In the genomic region with DNA sequence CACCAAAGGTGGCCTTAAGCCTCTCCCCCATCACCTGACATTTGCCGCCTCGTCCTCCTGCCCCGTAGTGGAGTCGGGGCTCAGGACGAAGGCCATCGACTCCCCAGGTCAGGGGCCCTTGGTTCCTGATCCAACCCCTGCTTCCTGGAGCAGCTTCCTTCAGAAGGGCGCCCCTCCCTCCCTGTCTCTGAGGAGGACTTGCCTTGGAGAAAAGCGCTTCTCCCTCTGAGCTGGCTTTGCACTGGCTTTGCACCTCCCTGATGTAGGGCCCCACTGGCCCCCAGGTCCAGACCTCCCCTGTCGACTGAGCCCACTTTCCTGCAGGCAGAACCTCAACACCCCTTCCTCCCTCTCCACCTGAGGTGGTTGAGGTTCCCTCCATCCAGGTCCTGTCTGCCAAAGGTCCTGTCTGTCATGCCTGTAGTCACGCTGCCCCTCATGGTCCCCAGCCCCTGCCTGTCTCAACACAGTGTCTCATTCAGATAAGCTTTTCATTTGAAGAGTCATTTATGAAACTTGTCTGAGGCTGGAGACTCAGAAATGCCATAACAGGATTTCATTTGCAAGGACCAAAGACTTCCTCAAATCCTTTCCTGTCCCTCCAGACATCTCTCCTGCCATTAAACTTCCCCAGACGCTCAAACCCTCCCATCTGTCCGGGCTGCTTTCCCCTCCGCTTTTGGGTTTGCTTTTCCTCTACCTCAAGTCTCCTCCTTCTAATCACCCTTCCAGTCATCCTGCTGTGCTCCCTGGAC, we compare ENCODE assay signal across 3 cellular contexts.
TF ChIP-seq lines count a peak whose summit lies in the region.

No MANE protein-coding gene starts in this region.

TF ChIP-seq in SK-N-SH, 30 proteins besides CTCF, POLR2A, EP300 and RAD21:
- TF ChIP-seq ELF1 (IDR thresholded peaks at IDR 0.05): no peak
- no peak for TF ChIP-seq RFX5 (IDR thresholded peaks at IDR 0.05; ENCODE audit: low read length)
- TF ChIP-seq YY1 (IDR thresholded peaks at IDR 0.05; ENCODE audit: low read depth): no peak
- no peak for TF ChIP-seq SMC3 (IDR thresholded peaks at IDR 0.05; ENCODE audit: low read depth, low read length)
- TF ChIP-seq NFIC (IDR thresholded peaks at IDR 0.05; ENCODE audit: borderline replicate concordance): no peak
- TF ChIP-seq, protein P1, sequence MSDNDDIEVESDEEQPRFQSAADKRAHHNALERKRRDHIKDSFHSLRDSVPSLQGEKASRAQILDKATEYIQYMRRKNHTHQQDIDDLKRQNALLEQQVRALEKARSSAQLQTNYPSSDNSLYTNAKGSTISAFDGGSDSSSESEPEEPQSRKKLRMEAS (IDR thresholded peaks at IDR 0.05; ENCODE audit: low read depth): no peak
- TF ChIP-seq POLR2AphosphoS5 (IDR thresholded peaks at IDR 0.05; ENCODE audit: low read depth, low read length): no peak
- TF ChIP-seq NRF1 (IDR thresholded peaks at IDR 0.05; ENCODE audit: low read depth, low read length): no peak
- TF ChIP-seq TCF12 (IDR thresholded peaks at IDR 0.05): no peak
- TF ChIP-seq, protein P2, sequence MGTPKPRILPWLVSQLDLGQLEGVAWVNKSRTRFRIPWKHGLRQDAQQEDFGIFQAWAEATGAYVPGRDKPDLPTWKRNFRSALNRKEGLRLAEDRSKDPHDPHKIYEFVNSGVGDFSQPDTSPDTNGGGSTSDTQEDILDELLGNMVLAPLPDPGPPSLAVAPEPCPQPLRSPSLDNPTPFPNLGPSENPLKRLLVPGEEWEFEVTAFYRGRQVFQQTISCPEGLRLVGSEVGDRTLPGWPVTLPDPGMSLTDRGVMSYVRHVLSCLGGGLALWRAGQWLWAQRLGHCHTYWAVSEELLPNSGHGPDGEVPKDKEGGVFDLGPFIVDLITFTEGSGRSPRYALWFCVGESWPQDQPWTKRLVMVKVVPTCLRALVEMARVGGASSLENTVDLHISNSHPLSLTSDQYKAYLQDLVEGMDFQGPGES (IDR thresholded peaks at IDR 0.05; ENCODE audit: low read depth, low read length): no peak
- TF ChIP-seq FOSL2 (IDR thresholded peaks at IDR 0.05; ENCODE audit: borderline replicate concordance, low read depth): no peak
- no peak for TF ChIP-seq SIN3A (IDR thresholded peaks at IDR 0.05; ENCODE audit: borderline replicate concordance, low read depth, low read length)
- no peak for TF ChIP-seq MXI1 (IDR thresholded peaks at IDR 0.05; ENCODE audit: low read depth, low read length)
- no peak for TF ChIP-seq GATA2 (CRISPR knock-in tag; IDR thresholded peaks at IDR 0.05)
- TF ChIP-seq EZH2phosphoT487 (IDR thresholded peaks at IDR 0.05; ENCODE audit: borderline replicate concordance, low read depth): no peak

TF ChIP-seq in SK-N-SH treated with all-trans-retinoic acid at 6 μM for 48 hours, 23 proteins besides CTCF, POLR2A, EP300 and RAD21:
- TF ChIP-seq ZNF70 (CRISPR knock-in tag; IDR thresholded peaks at IDR 0.05): no peak
- no peak for TF ChIP-seq ZFP30 (CRISPR knock-in tag; IDR thresholded peaks at IDR 0.05)
- TF ChIP-seq, protein P3, sequence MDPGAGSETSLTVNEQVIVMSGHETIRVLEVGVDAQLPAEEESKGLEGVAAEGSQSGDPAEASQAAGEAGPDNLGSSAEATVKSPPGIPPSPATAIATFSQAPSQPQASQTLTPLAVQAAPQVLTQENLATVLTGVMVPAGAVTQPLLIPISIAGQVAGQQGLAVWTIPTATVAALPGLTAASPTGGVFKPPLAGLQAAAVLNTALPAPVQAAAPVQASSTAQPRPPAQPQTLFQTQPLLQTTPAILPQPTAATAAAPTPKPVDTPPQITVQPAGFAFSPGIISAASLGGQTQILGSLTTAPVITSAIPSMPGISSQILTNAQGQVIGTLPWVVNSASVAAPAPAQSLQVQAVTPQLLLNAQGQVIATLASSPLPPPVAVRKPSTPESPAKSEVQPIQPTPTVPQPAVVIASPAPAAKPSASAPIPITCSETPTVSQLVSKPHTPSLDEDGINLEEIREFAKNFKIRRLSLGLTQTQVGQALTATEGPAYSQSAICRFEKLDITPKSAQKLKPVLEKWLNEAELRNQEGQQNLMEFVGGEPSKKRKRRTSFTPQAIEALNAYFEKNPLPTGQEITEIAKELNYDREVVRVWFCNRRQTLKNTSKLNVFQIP (CRISPR knock-in tag; IDR thresholded peaks at IDR 0.05; ENCODE audit: borderline replicate concordance, low read depth): no peak
- no peak for TF ChIP-seq TOX (CRISPR knock-in tag; IDR thresholded peaks at IDR 0.05; ENCODE audit: borderline replicate concordance)
- TF ChIP-seq PPARA (CRISPR knock-in tag; IDR thresholded peaks at IDR 0.05; ENCODE audit: borderline replicate concordance): no peak
- no peak for TF ChIP-seq TCF4 (CRISPR knock-in tag; IDR thresholded peaks at IDR 0.05; ENCODE audit: borderline replicate concordance)
- no peak for TF ChIP-seq RARB (CRISPR knock-in tag; IDR thresholded peaks at IDR 0.05)
- TF ChIP-seq, protein P4, sequence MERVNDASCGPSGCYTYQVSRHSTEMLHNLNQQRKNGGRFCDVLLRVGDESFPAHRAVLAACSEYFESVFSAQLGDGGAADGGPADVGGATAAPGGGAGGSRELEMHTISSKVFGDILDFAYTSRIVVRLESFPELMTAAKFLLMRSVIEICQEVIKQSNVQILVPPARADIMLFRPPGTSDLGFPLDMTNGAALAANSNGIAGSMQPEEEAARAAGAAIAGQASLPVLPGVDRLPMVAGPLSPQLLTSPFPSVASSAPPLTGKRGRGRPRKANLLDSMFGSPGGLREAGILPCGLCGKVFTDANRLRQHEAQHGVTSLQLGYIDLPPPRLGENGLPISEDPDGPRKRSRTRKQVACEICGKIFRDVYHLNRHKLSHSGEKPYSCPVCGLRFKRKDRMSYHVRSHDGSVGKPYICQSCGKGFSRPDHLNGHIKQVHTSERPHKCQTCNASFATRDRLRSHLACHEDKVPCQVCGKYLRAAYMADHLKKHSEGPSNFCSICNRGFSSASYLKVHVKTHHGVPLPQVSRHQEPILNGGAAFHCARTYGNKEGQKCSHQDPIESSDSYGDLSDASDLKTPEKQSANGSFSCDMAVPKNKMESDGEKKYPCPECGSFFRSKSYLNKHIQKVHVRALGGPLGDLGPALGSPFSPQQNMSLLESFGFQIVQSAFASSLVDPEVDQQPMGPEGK (CRISPR knock-in tag; IDR thresholded peaks at IDR 0.05; ENCODE audit: borderline replicate concordance): no peak
- no peak for TF ChIP-seq SNAI2 (CRISPR knock-in tag; IDR thresholded peaks at IDR 0.05)
- no peak for TF ChIP-seq ESRRG (CRISPR knock-in tag; IDR thresholded peaks at IDR 0.05)
- TF ChIP-seq BACH2 (CRISPR knock-in tag; IDR thresholded peaks at IDR 0.05; ENCODE audit: borderline replicate concordance): no peak
- no peak for TF ChIP-seq OSR1 (CRISPR knock-in tag; IDR thresholded peaks at IDR 0.05)

TF ChIP-seq in WTC11, 78 proteins besides CTCF, POLR2A, EP300 and RAD21:
- TF ChIP-seq E2F1 (CRISPR knock-in tag; IDR thresholded peaks at IDR 0.05) (no peak), ZBTB21 (CRISPR knock-in tag; IDR thresholded peaks at IDR 0.05; ENCODE audit: borderline replicate concordance) (no peak), USF2 (CRISPR knock-in tag; IDR thresholded peaks at IDR 0.05) (no peak), NFYB (CRISPR knock-in tag; conservative IDR thresholded peaks at IDR 0.05; ENCODE audit: low read depth) (no peak), GABPB1 (CRISPR knock-in tag; IDR thresholded peaks at IDR 0.05) (no peak), SOX15 (CRISPR knock-in tag; IDR thresholded peaks at IDR 0.05) (no peak), ZNF671 (CRISPR knock-in tag; IDR thresholded peaks at IDR 0.05) (no peak), OVOL2 (CRISPR knock-in tag; IDR thresholded peaks at IDR 0.05; ENCODE audit: borderline replicate concordance) (no peak), ZNF281 (CRISPR knock-in tag; IDR thresholded peaks at IDR 0.05) (no peak), TEAD4 (CRISPR knock-in tag; IDR thresholded peaks at IDR 0.05) (no peak), MXD4 (CRISPR knock-in tag; IDR thresholded peaks at IDR 0.05; ENCODE audit: borderline replicate concordance) (no peak), NR3C1 (CRISPR knock-in tag; conservative IDR thresholded peaks at IDR 0.05; ENCODE audit: low read depth) (no peak), CBFB (CRISPR knock-in tag; IDR thresholded peaks at IDR 0.05; ENCODE audit: low read depth) (no peak), ESRRA (CRISPR knock-in tag; IDR thresholded peaks at IDR 0.05; ENCODE audit: borderline replicate concordance) (no peak)
- TF ChIP-seq, protein P5, sequence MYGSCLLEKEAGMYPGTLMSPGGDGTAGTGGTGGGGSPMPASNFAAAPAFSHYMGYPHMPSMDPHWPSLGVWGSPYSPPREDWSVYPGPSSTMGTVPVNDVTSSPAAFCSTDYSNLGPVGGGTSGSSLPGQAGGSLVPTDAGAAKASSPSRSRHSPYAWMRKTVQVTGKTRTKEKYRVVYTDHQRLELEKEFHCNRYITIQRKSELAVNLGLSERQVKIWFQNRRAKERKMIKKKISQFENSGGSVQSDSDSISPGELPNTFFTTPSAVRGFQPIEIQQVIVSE (CRISPR knock-in tag; IDR thresholded peaks at IDR 0.05; ENCODE audit: borderline replicate concordance): no peak
- TF ChIP-seq, protein P6, sequence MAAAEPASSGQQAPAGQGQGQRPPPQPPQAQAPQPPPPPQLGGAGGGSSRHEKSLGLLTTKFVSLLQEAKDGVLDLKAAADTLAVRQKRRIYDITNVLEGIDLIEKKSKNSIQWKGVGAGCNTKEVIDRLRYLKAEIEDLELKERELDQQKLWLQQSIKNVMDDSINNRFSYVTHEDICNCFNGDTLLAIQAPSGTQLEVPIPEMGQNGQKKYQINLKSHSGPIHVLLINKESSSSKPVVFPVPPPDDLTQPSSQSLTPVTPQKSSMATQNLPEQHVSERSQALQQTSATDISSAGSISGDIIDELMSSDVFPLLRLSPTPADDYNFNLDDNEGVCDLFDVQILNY (CRISPR knock-in tag; IDR thresholded peaks at IDR 0.05): no peak
- TF ChIP-seq, protein P7, sequence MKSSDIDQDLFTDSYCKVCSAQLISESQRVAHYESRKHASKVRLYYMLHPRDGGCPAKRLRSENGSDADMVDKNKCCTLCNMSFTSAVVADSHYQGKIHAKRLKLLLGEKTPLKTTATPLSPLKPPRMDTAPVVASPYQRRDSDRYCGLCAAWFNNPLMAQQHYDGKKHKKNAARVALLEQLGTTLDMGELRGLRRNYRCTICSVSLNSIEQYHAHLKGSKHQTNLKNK (CRISPR knock-in tag; IDR thresholded peaks at IDR 0.05): no peak
- TF ChIP-seq, protein P1 (CRISPR knock-in tag; IDR thresholded peaks at IDR 0.05): no peak
- TF ChIP-seq, protein P8, sequence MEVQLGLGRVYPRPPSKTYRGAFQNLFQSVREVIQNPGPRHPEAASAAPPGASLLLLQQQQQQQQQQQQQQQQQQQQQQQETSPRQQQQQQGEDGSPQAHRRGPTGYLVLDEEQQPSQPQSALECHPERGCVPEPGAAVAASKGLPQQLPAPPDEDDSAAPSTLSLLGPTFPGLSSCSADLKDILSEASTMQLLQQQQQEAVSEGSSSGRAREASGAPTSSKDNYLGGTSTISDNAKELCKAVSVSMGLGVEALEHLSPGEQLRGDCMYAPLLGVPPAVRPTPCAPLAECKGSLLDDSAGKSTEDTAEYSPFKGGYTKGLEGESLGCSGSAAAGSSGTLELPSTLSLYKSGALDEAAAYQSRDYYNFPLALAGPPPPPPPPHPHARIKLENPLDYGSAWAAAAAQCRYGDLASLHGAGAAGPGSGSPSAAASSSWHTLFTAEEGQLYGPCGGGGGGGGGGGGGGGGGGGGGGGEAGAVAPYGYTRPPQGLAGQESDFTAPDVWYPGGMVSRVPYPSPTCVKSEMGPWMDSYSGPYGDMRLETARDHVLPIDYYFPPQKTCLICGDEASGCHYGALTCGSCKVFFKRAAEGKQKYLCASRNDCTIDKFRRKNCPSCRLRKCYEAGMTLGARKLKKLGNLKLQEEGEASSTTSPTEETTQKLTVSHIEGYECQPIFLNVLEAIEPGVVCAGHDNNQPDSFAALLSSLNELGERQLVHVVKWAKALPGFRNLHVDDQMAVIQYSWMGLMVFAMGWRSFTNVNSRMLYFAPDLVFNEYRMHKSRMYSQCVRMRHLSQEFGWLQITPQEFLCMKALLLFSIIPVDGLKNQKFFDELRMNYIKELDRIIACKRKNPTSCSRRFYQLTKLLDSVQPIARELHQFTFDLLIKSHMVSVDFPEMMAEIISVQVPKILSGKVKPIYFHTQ (CRISPR knock-in tag; IDR thresholded peaks at IDR 0.05): no peak
